ENCODE assay signal across 21 cellular contexts in genomic region chr14:44700184-44700583, GRCh38.
DNase-seq lines count a peak whose midpoint lies in the region; ATAC-seq and TF ChIP-seq lines count a peak whose summit lies in the region.
"Had no signal": no experiment of that assay in that cellular context is flagged by ENCODE, and none has a peak within 500 bp of the region (broad histone marks: within the 10 kb centered on the region; RNA-seq: fewer than 3 reads in every experiment).

No MANE protein-coding gene starts in this region.

- H3K4me1 ChIP-seq in IMR-90 (ENCODE audit: control insufficient read depth, insufficient read depth, low read length): no peaks in the 10 kb centered on the region
- H3K4me1 ChIP-seq: A549, breast epithelium, gastrocnemius medialis had no signal

- H2AK5ac ChIP-seq in IMR-90 (ENCODE audit: low read depth, low read length): no peak overlapping the region

- H3K27ac ChIP-seq in IMR-90 (ENCODE audit: insufficient read depth, low read length): no peak overlapping the region
- H3K27ac ChIP-seq: A549, breast epithelium, C4-2B, gastrocnemius medialis, KMS-11 had no signal

- H3K79me1 ChIP-seq in IMR-90 (ENCODE audit: low read depth in 1 of 2, low read length in 2 of 2): no peaks in the 10 kb centered on the region

- CTCF ChIA-PET in IMR-90 (lab: Yijun Ruan, JAX): no interaction called here

- no peak for TF ChIP-seq CTCF in IMR-90 (conservative IDR thresholded peaks at IDR 0.05; ENCODE audit: low read depth, low read length)
- TF ChIP-seq CTCF in astrocyte of the cerebellum (IDR thresholded peaks at IDR 0.05; ENCODE audit: low read depth, low read length, missing control alignments): no peak

- peaks cover 6% of the 10 kb centered on the region for H3K9me3 Mint-ChIP-seq in stimulated activated memory B cell treated with anti-CD40 and anti-IgM and Interleukin-4, amounts not matched to agents 10 μg/mL and 1 μg/mL and 100 μg/mL, for 72 hours

- no peaks in the 10 kb centered on the region for H3K27me3 Mint-ChIP-seq in stimulated activated memory B cell treated with anti-CD40 and anti-IgM and Interleukin-4, amounts not matched to agents 10 μg/mL and 1 μg/mL and 100 μg/mL, for 72 hours
- H3K27me3 Mint-ChIP-seq: activated naive CD8-positive, alpha-beta T cell treated with anti-CD3 and anti-CD28 coated beads for 36 hours had no signal

- H3K14ac ChIP-seq in IMR-90 (replicated peaks; ENCODE audit: low read depth, low read length): no peak overlapping the region

- intact Hi-C loops in IMR-90 (cut with micrococcal nuclease): no loop called here

- TF ChIP-seq RAD21 in IMR-90 (IDR thresholded peaks at IDR 0.05; ENCODE audit: low read length): no peak

- H2BK5ac ChIP-seq in IMR-90 (ENCODE audit: low read depth, low read length, poor library complexity, severe bottlenecking): no peak overlapping the region

- dilution Hi-C loops in IMR-90 (cut with HindIII; ENCODE audit: low sequenced_read_pairs, unreplicated experiment): no loop called here

- H2AFZ ChIP-seq in IMR-90 (replicated peaks; ENCODE audit: low read length, poor library complexity): no peak overlapping the region

- no peak overlapping the region for H4K5ac ChIP-seq in IMR-90 (ENCODE audit: low read depth, low read length)

- in situ Hi-C loops in ACHN (cut with HindIII; ENCODE audit: low pct_ligation_motif_present, low pct_unique_long_range_greater_than_20kb, low sequenced_read_pairs) (no loop called here), IMR-90 (cut with MboI; ENCODE audit: low sequenced_read_pairs) (no loop called here), astrocyte of the cerebellum (cut with HindIII; ENCODE audit: low sequenced_read_pairs) (no loop called here)

- no peak overlapping the region for H2BK15ac ChIP-seq in IMR-90 (ENCODE audit: low read depth, low read length)

- no CpG with 5 or more reads among the region's 2 CpGs for WGBS in IMR-90 (ENCODE audit: extremely low coverage in 2 of 2, insufficient read length in 1 of 2), 2 experiments

- no peak overlapping the region for H3K18ac ChIP-seq in IMR-90 (ENCODE audit: low read depth, low read length)

- H3K4me3 ChIP-seq in IMR-90 (ENCODE audit: insufficient read depth, low read depth, low read length): no peak overlapping the region
- H3K4me3 ChIP-seq in astrocyte of the cerebellum (ENCODE audit: low read depth, low read length): no peak overlapping the region
- H3K4me3 ChIP-seq: A549, breast epithelium, gastrocnemius medialis had no signal

- no peak overlapping the region for H3K23ac ChIP-seq in IMR-90 (ENCODE audit: low read depth, low read length)

- H3K4ac ChIP-seq in IMR-90 (ENCODE audit: low read depth, low read length): no peak overlapping the region

- H4K91ac ChIP-seq in IMR-90 (ENCODE audit: insufficient read depth, low read depth, low read length): no peak overlapping the region

- no peak overlapping the region for H3K9ac ChIP-seq in IMR-90 (ENCODE audit: low read depth, low read length)
- H3K9ac ChIP-seq: KMS-11 had no signal

- no peak overlapping the region for H3K56ac ChIP-seq in IMR-90 (ENCODE audit: extremely low read depth, insufficient read depth, low read length)

- H2BK20ac ChIP-seq in IMR-90 (ENCODE audit: low read depth, low read length): no peak overlapping the region

- H3K36me3 Mint-ChIP-seq in stimulated activated memory B cell treated with anti-CD40 and anti-IgM and Interleukin-4, amounts not matched to agents 10 μg/mL and 1 μg/mL and 100 μg/mL, for 72 hours: no peaks in the 10 kb centered on the region
- H3K36me3 Mint-ChIP-seq: activated naive CD8-positive, alpha-beta T cell treated with anti-CD3 and anti-CD28 coated beads for 36 hours had no signal

- peak; percentile 95 for DNase-seq in ACHN
- DNase-seq in IMR-90: peak; percentile 52
- peak; percentile 35 for DNase-seq in astrocyte of the cerebellum (ENCODE audit: low read depth)
- peak; percentile 72 for DNase-seq in kidney tubule cell (ENCODE audit: low spot score)
- DNase-seq in D341Med (ENCODE audit: low spot score): no peak
- DNase-seq: activated CD4-positive, alpha-beta T cell treated with anti-CD3 and anti-CD28 coated beads for 1 hour; activated naive CD8-positive, alpha-beta T cell treated with anti-CD3 and anti-CD28 coated beads for 36 hours; gastrocnemius medialis; NCI-H1105 treated with DMSO at 0.1 percent for 48 hours; stimulated activated CD4-positive, alpha-beta T cell treated with anti-CD3 and anti-CD28 coated beads, Interleukin-12 subunit alpha, Interleukin-12 subunit beta, amount 100 ng/mL, for 4 hours; stimulated activated CD8-positive, alpha-beta memory T cell treated with anti-CD3 and anti-CD28 coated beads, Interleukin-4, amount 100 ng/mL, for 48 hours had no signal

- no peaks in the 10 kb centered on the region for H3K36me3 ChIP-seq in IMR-90 (ENCODE audit: control insufficient read depth, insufficient read depth, low read length)
- H3K36me3 ChIP-seq: breast epithelium, gastrocnemius medialis had no signal

- BruUV-seq in IMR-90 (replicated peaks; lab: Mats Ljungman, UMichigan): no TSS peak

- no peaks in the 10 kb centered on the region for H3K9me1 ChIP-seq in IMR-90 (ENCODE audit: insufficient read depth, low read length)

- no peaks in the 10 kb centered on the region for H3K4me1 Mint-ChIP-seq in stimulated activated memory B cell treated with anti-CD40 and anti-IgM and Interleukin-4, amounts not matched to agents 10 μg/mL and 1 μg/mL and 100 μg/mL, for 72 hours
- H3K4me1 Mint-ChIP-seq: activated naive CD8-positive, alpha-beta T cell treated with anti-CD3 and anti-CD28 coated beads for 36 hours had no signal

- POLR2A ChIA-PET in IMR-90 (lab: Charles Lee; ENCODE audit: unreplicated experiment): no interaction called here

- H3K27ac Mint-ChIP-seq in stimulated activated memory B cell treated with anti-CD40 and anti-IgM and Interleukin-4, amounts not matched to agents 10 μg/mL and 1 μg/mL and 100 μg/mL, for 72 hours: no peak overlapping the region
- H3K27ac Mint-ChIP-seq: activated naive CD8-positive, alpha-beta T cell treated with anti-CD3 and anti-CD28 coated beads for 36 hours; activated T-helper 1 cell treated with anti-CD3 and anti-CD28 coated beads, Interleukin-12 subunit alpha, Interleukin-12 subunit beta, Interleukin-2, Interleukin-4 antibody, amounts not matched to agents 30 ng/mL and 10 ng/mL and 1 ng/mL, durations not matched to agents 14 hours and 24 hours and 36 hours had no signal

- H2AK9ac ChIP-seq in IMR-90 (replicated peaks; ENCODE audit: low read depth, low read length, poor library complexity): no peak overlapping the region

- ATAC-seq in IMR-90 (ENCODE audit: low read depth): no peak
- no peak for ATAC-seq in GM21526 (IDR thresholded peaks at IDR 0.05; ENCODE audit: low FRiP score, unreplicated experiment)
- no peak for ATAC-seq in stimulated activated memory B cell treated with anti-CD40 and anti-IgM and Interleukin-4, amounts not matched to agents 10 μg/mL and 1 μg/mL and 100 μg/mL, for 72 hours
- ATAC-seq in GM21576 (IDR thresholded peaks at IDR 0.05; ENCODE audit: unreplicated experiment): no peak
- ATAC-seq: A549, gastrocnemius medialis, left lobe of liver, SK-N-SH treated with all-trans-retinoic acid at 6 μM for 48 hours had no signal

- no peak overlapping the region for H4K8ac ChIP-seq in IMR-90 (ENCODE audit: low read depth in 2 of 2, low read length in 2 of 2)

- TF ChIP-seq POLR2A in IMR-90 (IDR thresholded peaks at IDR 0.05; ENCODE audit: low read depth, low read length): no peak

- no peaks in the 10 kb centered on the region for H3K9me3 ChIP-seq in IMR-90 (ENCODE audit: control insufficient read depth, insufficient read depth, low read length)
- H3K9me3 ChIP-seq: A549, gastrocnemius medialis had no signal

- no peaks in the 10 kb centered on the region for H3K27me3 ChIP-seq in IMR-90 (ENCODE audit: control insufficient read depth, insufficient read depth, low read length)
- H3K27me3 ChIP-seq: breast epithelium, gastrocnemius medialis had no signal

- no peak overlapping the region for H3K4me2 ChIP-seq in IMR-90 (ENCODE audit: low read depth, low read length)
- H3K4me2 ChIP-seq: A549, KMS-11 had no signal

- no peak overlapping the region for H3K4me3 Mint-ChIP-seq in stimulated activated memory B cell treated with anti-CD40 and anti-IgM and Interleukin-4, amounts not matched to agents 10 μg/mL and 1 μg/mL and 100 μg/mL, for 72 hours
- H3K4me3 Mint-ChIP-seq: activated naive CD8-positive, alpha-beta T cell treated with anti-CD3 and anti-CD28 coated beads for 36 hours; activated T-helper 1 cell treated with anti-CD3 and anti-CD28 coated beads, Interleukin-12 subunit alpha, Interleukin-12 subunit beta, Interleukin-2, Interleukin-4 antibody, amounts not matched to agents 30 ng/mL and 10 ng/mL and 1 ng/mL, durations not matched to agents 14 hours and 24 hours and 36 hours had no signal

- no peaks in the 10 kb centered on the region for H4K20me1 ChIP-seq in IMR-90 (ENCODE audit: insufficient read depth, low read length)

- H2BK120ac ChIP-seq in IMR-90 (ENCODE audit: low read depth, low read length): no peak overlapping the region

TF ChIP-seq in IMR-90, 13 proteins besides CTCF, POLR2A, EP300 and RAD21:
- no peak for TF ChIP-seq SMC3 (IDR thresholded peaks at IDR 0.05; ENCODE audit: low read depth, low read length)
- TF ChIP-seq BHLHE40 (IDR thresholded peaks at IDR 0.05; ENCODE audit: low read depth, low read length): no peak
- no peak for TF ChIP-seq MAZ (IDR thresholded peaks at IDR 0.05; ENCODE audit: borderline replicate concordance, low read depth, low read length)
- TF ChIP-seq ELK1 (IDR thresholded peaks at IDR 0.05; ENCODE audit: borderline replicate concordance, low read depth, low read length): no peak
- TF ChIP-seq NFE2L2 (IDR thresholded peaks at IDR 0.05; ENCODE audit: low read depth, low read length): no peak
